Comparison of ENCODE assay signal across 18 cellular contexts in the genomic region with DNA sequence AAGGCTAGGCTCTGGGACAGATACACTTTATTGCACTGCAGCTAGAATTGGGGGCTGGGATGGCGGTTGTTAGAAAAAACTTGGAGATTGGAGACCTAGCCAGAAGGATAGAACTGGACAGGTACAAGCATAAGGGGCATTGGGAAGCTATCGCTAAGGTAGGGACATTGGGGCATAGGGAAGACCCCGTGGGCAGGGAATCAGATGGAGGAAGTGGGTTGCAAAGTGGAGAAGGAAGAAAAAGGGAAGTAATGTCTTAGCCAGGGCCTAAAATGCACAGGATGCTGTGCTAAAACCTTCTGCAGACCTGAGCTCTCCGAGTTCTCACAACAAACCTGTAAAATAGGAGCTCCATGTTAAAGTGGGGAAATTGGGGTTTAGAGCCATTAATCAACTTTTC.
"Had no signal": no experiment of that assay in that cellular context is flagged by ENCODE, and none has a peak within 500 bp of the region (broad histone marks: within the 10 kb centered on the region; RNA-seq: fewer than 3 reads in every experiment).

No MANE protein-coding gene starts in this region.

- H3K27ac ChIP-seq: esophagus squamous epithelium, prostate gland, right atrium auricular region, thyroid gland had no signal

- H3K4me1 Mint-ChIP-seq: immature natural killer cell; memory B cell; naive thymus-derived CD4-positive, alpha-beta T cell had no signal

- H3K9me3 ChIP-seq: esophagus squamous epithelium, mucosa of descending colon, prostate gland, right atrium auricular region, thyroid gland had no signal

- H3K36me3 Mint-ChIP-seq: activated naive CD4-positive, alpha-beta T cell treated with anti-CD3 and anti-CD28 coated beads, Interleukin-2, amount 50 U/mL, for 72 hours; immature natural killer cell; naive thymus-derived CD4-positive, alpha-beta T cell had no signal

- DNase-seq: activated CD4-positive, alpha-beta T cell treated with anti-CD3 and anti-CD28 coated beads, Interleukin-2, amount 50 U/mL, for 1 hour; activated CD4-positive, CD25-positive, alpha-beta regulatory T cell treated with anti-CD3 and anti-CD28 coated beads, Interleukin-2, amount 50 U/mL, for 72 hours; activated CD8-positive, alpha-beta memory T cell treated with anti-CD3 and anti-CD28 coated beads, Interleukin-2, amount 50 U/mL, for 4 hours; activated effector memory CD4-positive, alpha-beta T cell treated with Interleukin-2 at 50 U/mL for 16 hours; activated T-cell treated with anti-CD3 and anti-CD28 coated beads, Interleukin-2, amount 50 U/mL, for 48 hours; effector CD4-positive, alpha-beta T cell; esophagus squamous epithelium; immature natural killer cell; kidney glomerular epithelial cell; mucosa of descending colon; naive thymus-derived CD4-positive, alpha-beta T cell; stimulated activated CD4-positive, alpha-beta T cell treated with anti-CD3 and anti-CD28 coated beads, Interleukin-2, amount 100 ng/mL, for 24 hours; stimulated activated naive CD4-positive, alpha-beta T cell treated with Interleukin-2 at 50 U/mL for 16 hours; thyroid gland had no signal

- H3K4me3 Mint-ChIP-seq: immature natural killer cell; memory B cell; naive thymus-derived CD4-positive, alpha-beta T cell had no signal

- H3K27ac Mint-ChIP-seq: activated naive CD4-positive, alpha-beta T cell treated with anti-CD3 and anti-CD28 coated beads, Interleukin-2, amount 50 U/mL, for 72 hours; memory B cell; naive thymus-derived CD4-positive, alpha-beta T cell had no signal

- H3K4me1 ChIP-seq: esophagus squamous epithelium, prostate gland, right atrium auricular region, thyroid gland had no signal

- H3K27me3 ChIP-seq: esophagus squamous epithelium, right atrium auricular region, thyroid gland had no signal

- ATAC-seq: activated naive CD4-positive, alpha-beta T cell treated with anti-CD3 and anti-CD28 coated beads, Interleukin-2, amount 50 U/mL, for 72 hours; mucosa of descending colon; naive thymus-derived CD4-positive, alpha-beta T cell had no signal

- H3K36me3 ChIP-seq: esophagus squamous epithelium, prostate gland, right atrium auricular region, thyroid gland had no signal

- H3K9me3 Mint-ChIP-seq: activated naive CD4-positive, alpha-beta T cell treated with anti-CD3 and anti-CD28 coated beads, Interleukin-2, amount 50 U/mL, for 72 hours; memory B cell had no signal

- H3K4me3 ChIP-seq: esophagus squamous epithelium, mucosa of descending colon, prostate gland, right atrium auricular region, thyroid gland had no signal
